Comparison of ENCODE assay signal across 21 cellular contexts in genomic region chr20:45423700-45424099, GRCh38. TPM values are rescaled to one million over a fixed set of nuclear protein-coding genes. Genes with fewer than 3 reads are reported as not detected.
DNase-seq lines count a peak whose midpoint lies in the region; ATAC-seq and TF ChIP-seq lines count a peak whose summit lies in the region.
"Had no signal": no experiment of that assay in that cellular context is flagged by ENCODE, and none has a peak within 500 bp of the region (broad histone marks: within the 10 kb centered on the region; RNA-seq: fewer than 3 reads in every experiment).

No MANE protein-coding gene starts in this region.

- peaks cover 49% of the 10 kb centered on the region for H3K36me3 ChIP-seq in osteoblast (ENCODE audit: insufficient read depth, low read length)

- H2AFZ ChIP-seq in osteoblast (ENCODE audit: low read length) = no peak overlapping the region
- H2AFZ ChIP-seq: GM23248 had no signal

- no peak overlapping the region for H3K4me3 Mint-ChIP-seq in activated naive CD8-positive, alpha-beta T cell
- no peak overlapping the region for H3K4me3 Mint-ChIP-seq in activated naive CD8-positive, alpha-beta T cell treated with anti-CD3 and anti-CD28 coated beads, Interleukin-2, amount 50 U/mL, for 24 hours
- no peak overlapping the region for H3K4me3 Mint-ChIP-seq in activated T-helper 1 cell treated with anti-CD3 and anti-CD28 coated beads, Interleukin-12 subunit alpha, Interleukin-12 subunit beta, Interleukin-2, Interleukin-4 antibody, amounts not matched to agents 30 ng/mL and 10 ng/mL and 1 ng/mL, durations not matched to agents 14 hours and 24 hours and 36 hours
- H3K4me3 Mint-ChIP-seq: B cell; CD8-positive, alpha-beta T cell had no signal

- no peaks in the 10 kb centered on the region for H3K27me3 Mint-ChIP-seq in activated naive CD8-positive, alpha-beta T cell
- no peaks in the 10 kb centered on the region for H3K27me3 Mint-ChIP-seq in activated naive CD8-positive, alpha-beta T cell treated with anti-CD3 and anti-CD28 coated beads, Interleukin-2, amount 50 U/mL, for 24 hours
- no peaks in the 10 kb centered on the region for H3K27me3 Mint-ChIP-seq in activated T-helper 1 cell treated with anti-CD3 and anti-CD28 coated beads, Interleukin-12 subunit alpha, Interleukin-12 subunit beta, Interleukin-2, Interleukin-4 antibody, amounts not matched to agents 30 ng/mL and 10 ng/mL and 1 ng/mL, durations not matched to agents 14 hours and 24 hours and 36 hours (ENCODE audit: insufficient read depth)
- H3K27me3 Mint-ChIP-seq: B cell, IgD-negative memory B cell had no signal

- no peaks in the 10 kb centered on the region for H3K27me3 ChIP-seq in osteoblast (ENCODE audit: insufficient read depth, low read length)
- H3K27me3 ChIP-seq: BLaER1 treated with 17β-estradiol and CSF1 and Interleukin-3, amounts not matched to agents 10 nM and 100 nM had no signal

- H3K4me2 ChIP-seq in osteoblast (ENCODE audit: insufficient read depth, low read length) = no peak overlapping the region
- H3K4me2 ChIP-seq: BLaER1 treated with 17β-estradiol and CSF1 and Interleukin-3, amounts not matched to agents 10 nM and 100 nM had no signal

- TF ChIP-seq CTCF in osteoblast (IDR thresholded peaks at IDR 0.05; ENCODE audit: extremely low read depth, low read depth, low read length) = no peak

- H4K20me1 ChIP-seq in osteoblast (ENCODE audit: insufficient read depth, low read length) = peaks cover 8% of the 10 kb centered on the region

- H3K4me1 ChIP-seq in osteoblast (ENCODE audit: insufficient read depth, low read length) = peaks cover 14% of the 10 kb centered on the region
- H3K4me1 ChIP-seq: BLaER1 treated with 17β-estradiol and CSF1 and Interleukin-3, amounts not matched to agents 10 nM and 100 nM; HAP-1 had no signal

- peak overlapping the region; percentile 61 for H3K27ac Mint-ChIP-seq in activated naive CD8-positive, alpha-beta T cell
- H3K27ac Mint-ChIP-seq in activated naive CD8-positive, alpha-beta T cell treated with anti-CD3 and anti-CD28 coated beads, Interleukin-2, amount 50 U/mL, for 24 hours = no peak overlapping the region
- peak overlapping the region; percentile 62 for H3K27ac Mint-ChIP-seq in activated T-helper 1 cell treated with anti-CD3 and anti-CD28 coated beads, Interleukin-12 subunit alpha, Interleukin-12 subunit beta, Interleukin-2, Interleukin-4 antibody, amounts not matched to agents 30 ng/mL and 10 ng/mL and 1 ng/mL, durations not matched to agents 14 hours and 24 hours and 36 hours
- H3K27ac Mint-ChIP-seq: B cell; CD8-positive, alpha-beta T cell had no signal

- no peak for ATAC-seq in activated naive CD8-positive, alpha-beta T cell treated with anti-CD3 and anti-CD28 coated beads, Interleukin-2, amount 50 U/mL, for 24 hours
- ATAC-seq in GM18861 (IDR thresholded peaks at IDR 0.05; ENCODE audit: unreplicated experiment) = no peak
- ATAC-seq: CD8-positive, alpha-beta T cell; GM12878 had no signal

- H3K9me3 Mint-ChIP-seq in activated naive CD8-positive, alpha-beta T cell (ENCODE audit: low read depth) = no peaks in the 10 kb centered on the region
- no peaks in the 10 kb centered on the region for H3K9me3 Mint-ChIP-seq in activated naive CD8-positive, alpha-beta T cell treated with anti-CD3 and anti-CD28 coated beads, Interleukin-2, amount 50 U/mL, for 24 hours
- H3K9me3 Mint-ChIP-seq in activated T-helper 1 cell treated with anti-CD3 and anti-CD28 coated beads, Interleukin-12 subunit alpha, Interleukin-12 subunit beta, Interleukin-2, Interleukin-4 antibody, amounts not matched to agents 30 ng/mL and 10 ng/mL and 1 ng/mL, durations not matched to agents 14 hours and 24 hours and 36 hours = no peaks in the 10 kb centered on the region
- H3K9me3 Mint-ChIP-seq: CD8-positive, alpha-beta T cell; IgD-negative memory B cell had no signal

- H3K27ac ChIP-seq in osteoblast (ENCODE audit: low read depth, low read length) (no peak overlapping the region), temporal lobe (ENCODE audit: low read depth, low read length) (peak overlapping the region; percentile 40)
- H3K27ac ChIP-seq: BLaER1 treated with 17β-estradiol and CSF1 and Interleukin-3, amounts not matched to agents 10 nM and 100 nM; GM23248 had no signal

- DNase-seq in activated naive CD8-positive, alpha-beta T cell treated with anti-CD3 and anti-CD28 coated beads, Interleukin-2, amount 50 U/mL, for 24 hours = no peak
- DNase-seq in activated T-helper 1 cell treated with anti-CD3 and anti-CD28 coated beads, Interleukin-12 subunit alpha, Interleukin-12 subunit beta, Interleukin-2, Interleukin-4 antibody, amounts not matched to agents 30 ng/mL and 10 ng/mL and 1 ng/mL, durations not matched to agents 14 hours and 24 hours and 36 hours (ENCODE audit: low spot score) = no peak
- DNase-seq in osteoblast (ENCODE audit: insufficient read length, low spot score, missing footprints) (peak; percentile 26), DMS153 (lab: John Stamatoyannopoulos, UW) (no peak)
- DNase-seq: Calu3; CD8-positive, alpha-beta T cell; DMS53; DND-41; EL; GM23248 had no signal

- H3K79me2 ChIP-seq in osteoblast (ENCODE audit: insufficient read depth, low read length) = peaks cover 4% of the 10 kb centered on the region

- peaks cover 9% of the 10 kb centered on the region for H3K36me3 Mint-ChIP-seq in activated naive CD8-positive, alpha-beta T cell
- H3K36me3 Mint-ChIP-seq in activated naive CD8-positive, alpha-beta T cell treated with anti-CD3 and anti-CD28 coated beads, Interleukin-2, amount 50 U/mL, for 24 hours (ENCODE audit: low read depth) = peaks cover 56% of the 10 kb centered on the region
- H3K36me3 Mint-ChIP-seq in activated T-helper 1 cell treated with anti-CD3 and anti-CD28 coated beads, Interleukin-12 subunit alpha, Interleukin-12 subunit beta, Interleukin-2, Interleukin-4 antibody, amounts not matched to agents 30 ng/mL and 10 ng/mL and 1 ng/mL, durations not matched to agents 14 hours and 24 hours and 36 hours (ENCODE audit: low read depth) = peaks cover 34% of the 10 kb centered on the region

- intact Hi-C loops in activated T-helper 1 cell treated with anti-CD3 and anti-CD28 coated beads, Interleukin-12 subunit alpha, Interleukin-12 subunit beta, Interleukin-2, Interleukin-4 antibody, amounts not matched to agents 30 ng/mL and 10 ng/mL and 1 ng/mL, durations not matched to agents 14 hours and 24 hours and 36 hours (cut with micrococcal nuclease) = no loop called here

- peaks cover 9% of the 10 kb centered on the region for H3K4me1 Mint-ChIP-seq in activated naive CD8-positive, alpha-beta T cell (ENCODE audit: low read depth)
- peaks cover 12% of the 10 kb centered on the region for H3K4me1 Mint-ChIP-seq in activated naive CD8-positive, alpha-beta T cell treated with anti-CD3 and anti-CD28 coated beads, Interleukin-2, amount 50 U/mL, for 24 hours
- H3K4me1 Mint-ChIP-seq in activated T-helper 1 cell treated with anti-CD3 and anti-CD28 coated beads, Interleukin-12 subunit alpha, Interleukin-12 subunit beta, Interleukin-2, Interleukin-4 antibody, amounts not matched to agents 30 ng/mL and 10 ng/mL and 1 ng/mL, durations not matched to agents 14 hours and 24 hours and 36 hours (ENCODE audit: low read depth) = peaks cover 6% of the 10 kb centered on the region

- no peak overlapping the region for H3K4me3 ChIP-seq in osteoblast (ENCODE audit: insufficient read depth, low read length)
- H3K4me3 ChIP-seq: BLaER1 treated with 17β-estradiol and CSF1 and Interleukin-3, amounts not matched to agents 10 nM and 100 nM; GM12878; GM23248; HAP-1 had no signal

- no peaks in the 10 kb centered on the region for H3K9me3 ChIP-seq in osteoblast (ENCODE audit: low read depth, low read length)
- H3K9me3 ChIP-seq: BLaER1 treated with 17β-estradiol and CSF1 and Interleukin-3, amounts not matched to agents 10 nM and 100 nM; HAP-1 had no signal

RNA-seq across cellular contexts. Expression of gene PIGT, which starts 7.8 kb away (rescaled TPM):
- 89.8 and 90.6 TPM in 2 replicates for total RNA-seq in activated T-helper 1 cell treated with anti-CD3 and anti-CD28 coated beads, Interleukin-12 subunit alpha, Interleukin-12 subunit beta, Interleukin-2, Interleukin-4 antibody, amounts not matched to agents 30 ng/mL and 10 ng/mL and 1 ng/mL, durations not matched to agents 14 hours and 24 hours and 36 hours
- total RNA-seq in osteoblast (52.8 and 56.6 TPM in 2 replicates), temporal lobe (8.6 TPM)

RNA-seq across cellular contexts. Expression of gene DBNDD2, which starts 15.6 kb away (rescaled TPM):
- total RNA-seq in activated T-helper 1 cell treated with anti-CD3 and anti-CD28 coated beads, Interleukin-12 subunit alpha, Interleukin-12 subunit beta, Interleukin-2, Interleukin-4 antibody, amounts not matched to agents 30 ng/mL and 10 ng/mL and 1 ng/mL, durations not matched to agents 14 hours and 24 hours and 36 hours = 21.7 and 24.6 TPM in 2 replicates
- total RNA-seq in osteoblast (8.7 and 13.0 TPM in 2 replicates), temporal lobe (7.4 TPM)

RNA-seq across cellular contexts. Expression of gene TP53TG5, which starts 45.6 kb away (rescaled TPM):
- 0.07 and 0.08 TPM in 2 replicates for total RNA-seq in activated T-helper 1 cell treated with anti-CD3 and anti-CD28 coated beads, Interleukin-12 subunit alpha, Interleukin-12 subunit beta, Interleukin-2, Interleukin-4 antibody, amounts not matched to agents 30 ng/mL and 10 ng/mL and 1 ng/mL, durations not matched to agents 14 hours and 24 hours and 36 hours
- total RNA-seq in osteoblast (not detected in 2 replicates), temporal lobe (not detected)
- total RNA-seq: A172, B cell, G401, GM12878, GM23248, H4 had no signal

RNA-seq across cellular contexts. Expression of gene WFDC2, which starts 45.9 kb away (rescaled TPM):
- total RNA-seq in activated T-helper 1 cell treated with anti-CD3 and anti-CD28 coated beads, Interleukin-12 subunit alpha, Interleukin-12 subunit beta, Interleukin-2, Interleukin-4 antibody, amounts not matched to agents 30 ng/mL and 10 ng/mL and 1 ng/mL, durations not matched to agents 14 hours and 24 hours and 36 hours = not detected in 2 replicates
- total RNA-seq in osteoblast (not detected in 2 replicates), temporal lobe (3.7 TPM)
- total RNA-seq: A172; B cell; CD8-positive, alpha-beta T cell; G401; GM12878; GM23248; H4 had no signal
